Comparison of ENCODE assay signal across 8 cellular contexts in the genomic region with DNA sequence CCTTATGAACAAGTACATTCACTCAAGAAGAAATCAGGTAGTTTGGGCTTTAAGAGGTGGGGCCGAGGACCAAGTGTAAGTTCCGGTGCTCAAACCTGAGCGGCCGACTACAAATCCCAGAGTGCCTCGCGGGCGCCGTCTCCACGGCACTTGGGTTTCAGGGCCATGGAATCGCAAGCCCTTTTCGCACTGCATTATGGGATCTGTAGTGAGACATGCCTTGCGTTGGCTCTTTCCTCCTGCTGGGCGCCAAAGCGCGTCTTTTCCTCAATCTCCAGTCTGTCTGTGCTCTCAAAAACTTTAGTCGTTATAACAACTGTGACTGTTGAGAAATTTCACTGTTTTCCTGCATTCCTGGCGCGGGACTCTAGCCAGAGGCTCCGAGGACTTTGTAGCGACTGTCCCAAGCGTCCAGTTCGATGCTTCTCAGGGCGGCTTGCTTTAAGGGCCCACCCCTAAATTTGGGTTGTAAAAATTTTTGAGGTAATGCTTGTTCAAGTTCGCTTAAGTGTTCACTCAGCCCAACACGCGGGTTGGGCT. TPM values are rescaled to one million over a fixed set of nuclear protein-coding genes. Genes with fewer than 3 reads are reported as not detected.
A peak's percentile ranks its signal among the peaks of the same experiment; 100 is the strongest.
DNase-seq lines count a peak whose midpoint lies in the region; ATAC-seq and TF ChIP-seq lines count a peak whose summit lies in the region.

No MANE protein-coding gene starts in this region.

- DNase-seq in NCI-H146 (lab: John Stamatoyannopoulos, UW): peak; percentile 96
- peak; percentile 95 for DNase-seq in T follicular helper cell (ENCODE audit: low read depth)
- peak; percentile 96 to 99 (median 98) for DNase-seq in adrenal gland
- peak; percentile 97 to 98 (median 97) for DNase-seq in heart left ventricle
- peak; percentile 98 to 99 for DNase-seq in tibial artery

- H3K4me3 ChIP-seq in GM12875 (ENCODE audit: low read depth, low read length) (peak overlapping the region; percentile 74), adrenal gland (peak overlapping the region; percentile 70 to 96 (median 86)), heart left ventricle (peak overlapping the region; percentile 66 to 96 (median 87)), parathyroid adenoma (ENCODE audit: low read depth, low read length) (peak overlapping the region; percentile 94), tibial artery (peak overlapping the region; percentile 72 to 87)

- H2AFZ ChIP-seq in parathyroid adenoma: peak overlapping the region; percentile 94

- H3K79me2 ChIP-seq in parathyroid adenoma: peaks cover 4% of the 10 kb centered on the region

- 0% methylated on average over 24 to 26 of the region's 26 CpGs for whole genome bisulfite sequencing in adrenal gland, 4 donors
- 0 to 1% (median 0%) methylated on average over 16 to 26 of the region's 26 CpGs for WGBS in heart left ventricle, 4 donors

- H3K4me2 ChIP-seq in parathyroid adenoma (ENCODE audit: low read length): peak overlapping the region; percentile 93

- H3K36me3 ChIP-seq in adrenal gland (replicated peaks in 1 of 2) (no peaks in the 10 kb centered on the region), heart left ventricle (peaks cover 0 to 10% (median 0%) of the 10 kb centered on the region in 9 donors), parathyroid adenoma (ENCODE audit: control insufficient read depth, insufficient read depth, low read length) (no peaks in the 10 kb centered on the region), tibial artery (no peaks in the 10 kb centered on the region)

- ATAC-seq in HG02870 (IDR thresholded peaks at IDR 0.05; ENCODE audit: unreplicated experiment) (peak; percentile 68), heart left ventricle (peak; percentile 90 to 94 (median 91))

- no peaks in the 10 kb centered on the region for H3K9me3 ChIP-seq in adrenal gland (replicated peaks in 1 of 3)
- H3K9me3 ChIP-seq in heart left ventricle: no peaks in the 10 kb centered on the region
- H3K9me3 ChIP-seq in parathyroid adenoma (ENCODE audit: control insufficient read depth, low read length): no peaks in the 10 kb centered on the region
- no peaks in the 10 kb centered on the region for H3K9me3 ChIP-seq in tibial artery

- peak overlapping the region; percentile 82 to 96 (median 93) for H3K27ac ChIP-seq in adrenal gland
- H3K27ac ChIP-seq in heart left ventricle: peak overlapping the region; percentile 76 to 96 (median 92)
- H3K27ac ChIP-seq in parathyroid adenoma: peak overlapping the region; percentile 88
- H3K27ac ChIP-seq in tibial artery: peak overlapping the region; percentile 92 to 96

- H3K9ac ChIP-seq in parathyroid adenoma: peak overlapping the region; percentile 91

- TF ChIP-seq POLR2A in adrenal gland (IDR thresholded peaks at IDR 0.05) (peak in 1 of 2 donors; percentile 75), heart left ventricle (IDR thresholded peaks at IDR 0.05) (no peak)

- intact Hi-C loops in adrenal gland (cut with DNase I): loop anchor here in 1 of 2 donors (5.0 kb wide), 1 partner anchor 67 kb away; the partner anchor contains the start of gene GSTA4
- intact Hi-C loops in heart left ventricle (cut with DNase I): loop anchor here in 1 of 10 donors (5.0 kb wide), 1 partner anchor 487 kb away; the partner anchor contains the start of gene TRAM2
- intact Hi-C loops in tibial artery (cut with DNase I; ENCODE audit: low total_unique reads): loop anchor here (2.0 kb wide), 1 partner anchor 70 kb away; the partner anchor contains the start of gene GSTA4

- H3K4me1 ChIP-seq in adrenal gland (replicated peaks in 1 of 2) (peaks cover 25 to 56% of the 10 kb centered on the region in 2 donors), heart left ventricle (peaks cover 4 to 59% (median 38%) of the 10 kb centered on the region in 12 donors), parathyroid adenoma (peaks cover 15% of the 10 kb centered on the region), tibial artery (peaks cover 0 to 51% (median 30%) of the 10 kb centered on the region in 4 donors)

- TF ChIP-seq CTCF in GM12875 (IDR thresholded peaks at IDR 0.05; ENCODE audit: borderline replicate concordance, insufficient read depth, low read depth, low read length) (no peak), adrenal gland (IDR thresholded peaks at IDR 0.05) (peak in 1 of 6 experiments; percentile 31), heart left ventricle (IDR thresholded peaks at IDR 0.05) (peak in 4 of 12 donors; percentile 6 to 32 (median 13)), parathyroid adenoma (IDR thresholded peaks at IDR 0.05) (peak; percentile 13), tibial artery (IDR thresholded peaks at IDR 0.05) (no peak)

- H3K27me3 ChIP-seq in adrenal gland (no peaks in the 10 kb centered on the region), heart left ventricle (no peaks in the 10 kb centered on the region), parathyroid adenoma (ENCODE audit: control insufficient read depth, insufficient read depth, low read length) (no peaks in the 10 kb centered on the region), tibial artery (no peaks in the 10 kb centered on the region)

RNA-seq across cellular contexts. Expression of gene FBXO9, which starts 0.4 kb away (rescaled TPM):
- total RNA-seq in adrenal gland (100 to 1,000 TPM in 7 of 8 donors, 10 to 100 TPM in 1; 42.7 to 396 (median 163) TPM), heart left ventricle (10 to 100 TPM; 15.4 to 98.9 (median 70.4) TPM)
- polyA plus RNA-seq in adrenal gland (100 to 1,000 TPM in 1 of 3 donors, 10 to 100 TPM in 2; 60.1 to 176 (median 60.8) TPM), heart left ventricle (10 to 100 TPM in 1 of 2 donors, 1 to 10 TPM in 1; 9.0 to 45.4 TPM)

RNA-seq across cellular contexts. Expression of gene CILK1, which starts 3.2 kb away (rescaled TPM):
- total RNA-seq in adrenal gland (10 to 100 TPM; 28.2 to 71.1 (median 47.4) TPM), heart left ventricle (10 to 100 TPM in 3 of 9 donors, 1 to 10 TPM in 6; 3.9 to 16.6 (median 9.6) TPM)
- polyA plus RNA-seq in adrenal gland (10 to 100 TPM; 11.7 to 52.7 (median 12.1) TPM), heart left ventricle (1 to 10 TPM; 2.5 to 2.6 TPM)

Comparison
In these comparisons a context has a peak if more than half of its experiments do, and no peak if none do; other contexts are left out.
1. Peak in every context shown above with its lines: DNase-seq, ATAC-seq, H3K4me3 ChIP-seq and H3K27ac ChIP-seq.